In the genomic region with DNA sequence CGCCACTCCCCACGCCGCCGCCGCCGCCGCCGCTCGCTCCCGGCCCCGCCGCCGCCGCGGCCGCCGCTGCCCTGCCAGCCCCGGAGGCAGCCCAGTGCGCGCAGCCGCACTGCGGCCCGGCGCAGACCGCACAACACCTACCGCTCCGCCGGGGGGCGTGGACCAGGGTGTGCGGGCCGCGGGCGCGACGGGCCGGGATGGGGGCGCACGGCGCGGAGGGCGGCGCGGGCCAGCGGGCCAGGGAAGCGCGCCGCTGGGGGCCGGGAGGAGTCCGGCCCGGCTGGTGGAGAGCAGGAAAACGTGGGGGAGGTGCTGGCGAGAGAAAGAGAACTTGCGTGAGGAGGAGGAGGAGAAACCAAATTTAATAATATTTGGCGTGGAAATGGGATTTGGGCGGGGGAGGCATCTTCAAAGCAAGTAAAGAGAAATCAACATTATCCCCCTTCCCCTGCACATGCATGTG, we compare ENCODE assay signal across 1 cellular context.
TF ChIP-seq lines count a peak whose summit lies in the region.

A gene (minus strand): TSS at position 106 of the 463 bp plus-strand sequence. CDS start 594 bp downstream, outside the sequence.

TF ChIP-seq in HepG2, 621 proteins besides CTCF, POLR2A, EP300 and RAD21 (continued from another document):
- TF ChIP-seq, protein P1, sequence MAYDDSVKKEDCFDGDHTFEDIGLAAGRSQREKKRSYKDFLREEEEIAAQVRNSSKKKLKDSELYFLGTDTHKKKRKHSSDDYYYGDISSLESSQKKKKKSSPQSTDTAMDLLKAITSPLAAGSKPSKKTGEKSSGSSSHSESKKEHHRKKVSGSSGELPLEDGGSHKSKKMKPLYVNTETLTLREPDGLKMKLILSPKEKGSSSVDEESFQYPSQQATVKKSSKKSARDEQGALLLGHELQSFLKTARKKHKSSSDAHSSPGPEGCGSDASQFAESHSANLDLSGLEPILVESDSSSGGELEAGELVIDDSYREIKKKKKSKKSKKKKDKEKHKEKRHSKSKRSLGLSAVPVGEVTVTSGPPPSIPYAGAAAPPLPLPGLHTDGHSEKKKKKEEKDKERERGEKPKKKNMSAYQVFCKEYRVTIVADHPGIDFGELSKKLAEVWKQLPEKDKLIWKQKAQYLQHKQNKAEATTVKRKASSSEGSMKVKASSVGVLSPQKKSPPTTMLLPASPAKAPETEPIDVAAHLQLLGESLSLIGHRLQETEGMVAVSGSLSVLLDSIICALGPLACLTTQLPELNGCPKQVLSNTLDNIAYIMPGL (CRISPR knock-in tag; IDR thresholded peaks at IDR 0.05; ENCODE audit: borderline replicate concordance in 1 of 2, low read depth in 1 of 2): peak in 1 of 2 experiments; percentile 9; a peak in 3 of 4 replicates
- TF ChIP-seq ZNF563 (CRISPR knock-in tag; IDR thresholded peaks at IDR 0.05) (0 out of 2 replicates have a peak, but pooled peaks have one; percentile 56), ZBTB7B (CRISPR knock-in tag; IDR thresholded peaks at IDR 0.05) (0 out of 2 replicates have a peak, but pooled peaks have one; percentile 4), MAZ (IDR thresholded peaks at IDR 0.05; ENCODE audit: borderline replicate concordance, low read depth, low read length) (no peak), MAZ (CRISPR knock-in tag; IDR thresholded peaks at IDR 0.05; ENCODE audit: low read depth) (peak; percentile 69; the same call in 1 of the 2 replicates)
